In genomic region chr2:232937278-232937906, GRCh38 we compare ENCODE assay signal across 16 cellular contexts.
DNase-seq lines count a peak whose midpoint lies in the region; ATAC-seq, FAIRE-seq and TF ChIP-seq lines count a peak whose summit lies in the region.
"Had no signal": no experiment of that assay in that cellular context is flagged by ENCODE, and none has a peak within 500 bp of the region (broad histone marks: within the 10 kb centered on the region; RNA-seq: fewer than 3 reads in every experiment).

No MANE protein-coding gene starts in this region.

- H4K20me1 ChIP-seq in HCT116 (ENCODE audit: insufficient read depth), result no peaks in the 10 kb centered on the region

- TF ChIP-seq CTCF in HCT116 (IDR thresholded peaks at IDR 0.05 in 2 of 3, conservative IDR thresholded peaks at IDR 0.05 in 1 of 3; ENCODE audit: borderline replicate concordance in 1 of 3, insufficient read depth in 1 of 3, low read depth in 2 of 3, low read length in 2 of 3), result no peak
- TF ChIP-seq CTCF in psoas muscle (IDR thresholded peaks at IDR 0.05), result no peak
- no peak for TF ChIP-seq CTCF in CD8-positive, alpha-beta T cell (IDR thresholded peaks at IDR 0.05)

- no peak overlapping the region for H3K4me3 ChIP-seq in HCT116 (replicated peaks in 1 of 2; ENCODE audit: low read depth in 1 of 2, low read length in 2 of 2)
- no peak overlapping the region for H3K4me3 ChIP-seq in psoas muscle
- H3K4me3 ChIP-seq in CD8-positive, alpha-beta T cell (ENCODE audit: low read depth, low read length), result no peak overlapping the region
- H3K4me3 ChIP-seq: SJSA1, suprapubic skin had no signal

- H3K4me1 Mint-ChIP-seq in CD8-positive, alpha-beta T cell (ENCODE audit: low read depth), result no peaks in the 10 kb centered on the region

- H3K9ac ChIP-seq in HCT116 (ENCODE audit: low read length), result no peak overlapping the region

- H3K9me3 ChIP-seq in HCT116 (ENCODE audit: control insufficient read depth in 1 of 2, insufficient read depth in 1 of 2, low read depth in 1 of 2, low read length in 2 of 2) (0 out of 4 replicates have a peak, but pooled peaks cover 0 to 3% of the 10 kb centered on the region in 2 experiments), psoas muscle (no peaks in the 10 kb centered on the region)
- no peaks in the 10 kb centered on the region for H3K9me3 ChIP-seq in CD8-positive, alpha-beta T cell (ENCODE audit: low read length)
- H3K9me3 ChIP-seq: SJSA1, suprapubic skin had no signal

- no peak for DNase-seq in HCT116 (ENCODE audit: low read depth, low spot score)
- peak; percentile 34 for DNase-seq in RKO (ENCODE audit: low spot score)
- DNase-seq in fibroblast of peridontal ligament (ENCODE audit: extremely low read depth), result peak; percentile 6
- no peak for DNase-seq in urothelium cell line (ENCODE audit: low spot score)
- DNase-seq in psoas muscle, result no peak
- DNase-seq in ecto neural progenitor cell (ENCODE audit: low spot score), result no peak
- no peak for DNase-seq in CD8-positive, alpha-beta T cell
- DNase-seq: activated CD4-positive, CD25-positive, alpha-beta regulatory T cell; activated T-cell treated with anti-CD3 and anti-CD28 coated beads, Interleukin-2, amount 50 U/mL, for 24 hours; aorta; DMS 273 treated with DMSO at 0.1 percent for 48 hours; Kasumi-1; naive B cell had no signal

- CTCF ChIA-PET in HCT116 (lab: Charles Lee), result no interaction called here
- CTCF ChIA-PET in CD8-positive, alpha-beta T cell (lab: Charles Lee), result interaction anchor here (0.6 kb wide), 1 partner anchor 25 kb away, joined by 3 read pairs; no protein-coding TSS in a partner anchor

- H3K27ac Mint-ChIP-seq in CD8-positive, alpha-beta T cell, result no peak overlapping the region
- H3K27ac Mint-ChIP-seq: activated T-cell treated with anti-CD3 and anti-CD28 coated beads, Interleukin-2, amount 50 U/mL, for 24 hours had no signal

- no peaks in the 10 kb centered on the region for H3K36me3 Mint-ChIP-seq in CD8-positive, alpha-beta T cell
- H3K36me3 Mint-ChIP-seq: naive B cell had no signal

- H3K27ac ChIP-seq in HCT116 (ENCODE audit: low read depth, low read length) (no peak overlapping the region), psoas muscle (no peak overlapping the region)
- no peak overlapping the region for H3K27ac ChIP-seq in CD8-positive, alpha-beta T cell (ENCODE audit: low read depth, low read length)
- H3K27ac ChIP-seq: SJSA1, suprapubic skin had no signal

- intact Hi-C loops in HCT116 (cut with micrococcal nuclease) (no loop called here), psoas muscle (cut with DNase I) (no loop called here)
- intact Hi-C loops in CD8-positive, alpha-beta T cell (cut with DNase I, micrococcal nuclease), result no loop called here

- H3K36me3 ChIP-seq in HCT116 (ENCODE audit: control insufficient read depth in 1 of 2, insufficient read depth in 2 of 2, low read length in 2 of 2) (no peaks in the 10 kb centered on the region), psoas muscle (ENCODE audit: insufficient read depth in 1 of 2, low read depth in 1 of 2) (no peaks in the 10 kb centered on the region)
- H3K36me3 ChIP-seq in CD8-positive, alpha-beta T cell (ENCODE audit: insufficient read depth, low read length), result no peaks in the 10 kb centered on the region
- H3K36me3 ChIP-seq: SJSA1, suprapubic skin had no signal

- no peak overlapping the region for H3K4me2 ChIP-seq in HCT116 (ENCODE audit: low read length)

- TF ChIP-seq POLR2A in HCT116 (IDR thresholded peaks at IDR 0.05; ENCODE audit: borderline replicate concordance, extremely low read depth, insufficient read depth, insufficient read length), result no peak

- no peaks in the 10 kb centered on the region for H3K27me3 ChIP-seq in HCT116 (ENCODE audit: insufficient read depth, low read length)
- no peaks in the 10 kb centered on the region for H3K27me3 ChIP-seq in psoas muscle (ENCODE audit: insufficient read depth in 3 of 3, low read length in 2 of 3)
- no peaks in the 10 kb centered on the region for H3K27me3 ChIP-seq in CD8-positive, alpha-beta T cell (ENCODE audit: insufficient read depth, low read length)
- H3K27me3 ChIP-seq: SJSA1 had no signal

- peak; percentile 65; the same call in 1 of the 2 replicates for ATAC-seq in HCT116
- no peak for ATAC-seq in psoas muscle
- ATAC-seq in CD8-positive, alpha-beta T cell, result no peak

- FAIRE-seq in urothelium cell line (lab: Jason Lieb, UNC), result peak; percentile 40
- FAIRE-seq: GM12892 had no signal

- RAD21 ChIA-PET in HCT116 (lab: Charles Lee; ENCODE audit: low non-redundant PET in 1 of 2, low total read pairs in 2 of 2, uncharacterized antibody in 2 of 2, unreplicated experiment in 2 of 2), result no interaction called here

- H3K79me2 ChIP-seq in HCT116 (ENCODE audit: insufficient read depth, low read length), result no peaks in the 10 kb centered on the region

- no peak for TF ChIP-seq RAD21 in HCT116 (IDR thresholded peaks at IDR 0.05; ENCODE audit: low read depth)

- peaks cover 11% of the 10 kb centered on the region for H3K9me3 Mint-ChIP-seq in CD8-positive, alpha-beta T cell

- H2AFZ ChIP-seq in HCT116 (ENCODE audit: low read depth, low read length, poor library complexity, severe bottlenecking), result peak overlapping the region; percentile 37

- 63 to 65% (median 64%) methylated on average over 5 of the region's 5 CpGs for WGBS in psoas muscle, 3 donors

- POLR2A ChIA-PET in HCT116 (lab: Charles Lee), result no interaction called here
- POLR2A ChIA-PET in CD8-positive, alpha-beta T cell (lab: Charles Lee), result no interaction called here

- H3K9me2 ChIP-seq in HCT116 (ENCODE audit: insufficient read depth), result no peaks in the 10 kb centered on the region

- peaks cover 0 to 7% of the 10 kb centered on the region in 2 experiments; a peak in 1 of 4 replicates for H3K4me1 ChIP-seq in HCT116 (ENCODE audit: control insufficient read depth in 1 of 2, insufficient read depth in 2 of 2, low read length in 2 of 2)
- H3K4me1 ChIP-seq in psoas muscle, result no peaks in the 10 kb centered on the region
- no peaks in the 10 kb centered on the region for H3K4me1 ChIP-seq in CD8-positive, alpha-beta T cell (ENCODE audit: insufficient read depth, low read length)
- H3K4me1 ChIP-seq: SJSA1, suprapubic skin had no signal

- peaks cover 15% of the 10 kb centered on the region for H3K27me3 Mint-ChIP-seq in CD8-positive, alpha-beta T cell (ENCODE audit: low read depth)

- no TSS peak for BruUV-seq in HCT116 (replicated peaks; lab: Mats Ljungman, UMichigan)

- no peak overlapping the region for H3K4me3 Mint-ChIP-seq in CD8-positive, alpha-beta T cell
- H3K4me3 Mint-ChIP-seq: activated T-cell treated with anti-CD3 and anti-CD28 coated beads, Interleukin-2, amount 50 U/mL, for 24 hours had no signal

TF ChIP-seq in HCT116, 20 proteins besides CTCF, POLR2A, EP300 and RAD21:
- TF ChIP-seq POLR2AphosphoS5 (IDR thresholded peaks at IDR 0.05; ENCODE audit: low read depth, low read length), result no peak
- TF ChIP-seq ZFX (IDR thresholded peaks at IDR 0.05), result no peak
- TF ChIP-seq CBX3 (IDR thresholded peaks at IDR 0.05; ENCODE audit: low read depth), result no peak
- TF ChIP-seq ELF1 (IDR thresholded peaks at IDR 0.05; ENCODE audit: borderline replicate concordance, low read depth), result no peak
- no peak for TF ChIP-seq ATF3 (IDR thresholded peaks at IDR 0.05)
- TF ChIP-seq EGR1 (IDR thresholded peaks at IDR 0.05; ENCODE audit: low read depth), result no peak

Comparison
In these comparisons a context has a peak if more than half of its experiments do, and no peak if none do; other contexts are left out.
1. DNase-seq: peak in RKO (single experiment) and fibroblast of peridontal ligament (single experiment); none in HCT116 (single experiment), urothelium cell line (single experiment), psoas muscle (0 of 2), ecto neural progenitor cell (single experiment) and CD8-positive, alpha-beta T cell (0 of 7).